In the genomic region with DNA sequence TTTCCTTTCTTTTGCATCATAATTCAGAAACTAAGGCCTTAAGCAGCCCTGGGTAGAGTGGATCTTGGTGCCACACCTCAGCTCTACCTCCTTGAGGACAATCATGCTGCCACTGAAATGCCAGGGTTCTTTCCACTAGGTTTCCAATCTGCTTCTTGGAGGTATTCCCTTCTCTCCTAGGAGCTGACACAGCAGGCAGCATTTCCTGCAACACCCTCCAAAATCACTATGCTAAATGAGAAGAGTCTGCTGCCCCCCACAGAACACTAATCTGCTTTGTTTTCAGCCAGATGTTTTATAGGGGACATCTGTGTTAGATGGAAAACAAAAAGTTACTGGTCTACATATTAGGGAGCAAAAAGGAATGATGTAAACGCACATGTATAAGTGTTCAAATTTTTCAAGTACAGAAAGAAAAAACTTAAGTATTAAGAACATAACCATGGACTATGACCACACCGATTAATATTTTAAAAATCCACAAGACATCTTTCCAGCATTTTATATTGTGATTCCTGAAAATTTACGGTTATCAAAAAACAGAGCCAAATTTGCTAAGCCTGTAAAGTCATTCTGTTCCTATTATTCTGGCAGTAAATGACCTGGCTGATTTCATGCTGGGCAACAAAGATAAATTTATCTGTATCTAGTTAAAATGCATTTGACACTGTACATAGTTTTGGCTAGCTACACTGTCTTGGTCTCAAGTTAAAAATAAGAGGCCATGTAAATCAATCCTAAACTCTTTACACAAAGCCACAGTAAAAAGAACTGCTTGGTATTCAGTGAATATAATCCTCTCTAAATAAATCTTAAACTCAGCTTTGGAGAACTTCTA, we compare ENCODE assay signal across 1 cellular context.
TF ChIP-seq lines count a peak whose summit lies in the region.

No MANE protein-coding gene starts in this region.

TF ChIP-seq in SK-N-SH, 30 proteins besides CTCF, POLR2A, EP300 and RAD21 (continued from another document):
- TF ChIP-seq, protein P1, sequence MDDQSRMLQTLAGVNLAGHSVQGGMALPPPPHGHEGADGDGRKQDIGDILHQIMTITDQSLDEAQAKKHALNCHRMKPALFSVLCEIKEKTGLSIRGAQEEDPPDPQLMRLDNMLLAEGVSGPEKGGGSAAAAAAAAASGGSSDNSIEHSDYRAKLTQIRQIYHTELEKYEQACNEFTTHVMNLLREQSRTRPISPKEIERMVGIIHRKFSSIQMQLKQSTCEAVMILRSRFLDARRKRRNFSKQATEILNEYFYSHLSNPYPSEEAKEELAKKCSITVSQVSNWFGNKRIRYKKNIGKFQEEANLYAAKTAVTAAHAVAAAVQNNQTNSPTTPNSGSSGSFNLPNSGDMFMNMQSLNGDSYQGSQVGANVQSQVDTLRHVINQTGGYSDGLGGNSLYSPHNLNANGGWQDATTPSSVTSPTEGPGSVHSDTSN (IDR thresholded peaks at IDR 0.05): no peak
TF ChIP-seq in SK-N-SH: peak in this region for 0.
